Comparison of ENCODE assay signal across 20 cellular contexts in genomic region chr14:77601846-77602609, GRCh38. TPM values are rescaled to one million over a fixed set of nuclear protein-coding genes. Genes with fewer than 3 reads are reported as not detected.
DNase-seq lines count a peak whose midpoint lies in the region; ATAC-seq and TF ChIP-seq lines count a peak whose summit lies in the region.
"Had no signal": no experiment of that assay in that cellular context is flagged by ENCODE, and none has a peak within 500 bp of the region (broad histone marks: within the 10 kb centered on the region; RNA-seq: fewer than 3 reads in every experiment).

No MANE protein-coding gene starts in this region.

- H3F3A ChIP-seq in PC-3 (ENCODE audit: low read length, unreplicated experiment) = no peaks in the 10 kb centered on the region

- DNase-seq in EH (ENCODE audit: low read depth) = peak; percentile 62
- DNase-seq in PC-3 = peak; percentile 38
- DNase-seq in progenitor cell of endocrine pancreas (ENCODE audit: low spot score, unreplicated experiment) = no peak
- no peak for DNase-seq in mesendoderm
- DNase-seq in activated CD4-positive, alpha-beta T cell treated with anti-CD3 and anti-CD28 coated beads, Interleukin-2, amount 10 ng/mL, durations not matched to agents 24 days and 14 days = no peak
- no peak for DNase-seq in colonic mucosa
- DNase-seq: amygdala; C1 segment of cervical spinal cord; DMS79; left ventricle myocardium superior; NCI-H1436; nephron progenitor cell; stimulated activated CD4-positive, alpha-beta T cell treated with anti-CD3 and anti-CD28 coated beads, Interleukin-12 subunit alpha, Interleukin-12 subunit beta, amount 100 ng/mL, for 4 hours; WERI-Rb-1 had no signal

- peaks cover 11% of the 10 kb centered on the region for H3K79me1 ChIP-seq in mesendoderm (ENCODE audit: low read length)

- H3K4me3 ChIP-seq in PC-3 (ENCODE audit: low read length) = no peak overlapping the region
- H3K4me3 ChIP-seq in esophagus (ENCODE audit: low read depth in 1 of 2, low read length in 2 of 2) = no peak overlapping the region
- H3K4me3 ChIP-seq in mesendoderm (ENCODE audit: low read length) = no peak overlapping the region
- H3K4me3 ChIP-seq in colonic mucosa = no peak overlapping the region
- H3K4me3 ChIP-seq: gastroesophageal sphincter, HAP-1, tibial nerve had no signal

- H3K9me3 ChIP-seq in PC-3 (ENCODE audit: low read length) (no peaks in the 10 kb centered on the region), esophagus (ENCODE audit: control insufficient read depth in 2 of 2, insufficient read depth in 1 of 2, low read depth in 1 of 2, low read length in 1 of 2) (no peaks in the 10 kb centered on the region), colonic mucosa (no peaks in the 10 kb centered on the region)
- H3K9me3 ChIP-seq: gastroesophageal sphincter, HAP-1, tibial nerve had no signal

- no peak for ATAC-seq in PC-3
- ATAC-seq: gastroesophageal sphincter; left ventricle myocardium superior; stimulated activated effector memory CD8-positive, alpha-beta T cell treated with anti-CD3 and anti-CD28 coated beads, Interleukin-12 subunit alpha, Interleukin-12 subunit beta, amount 100 ng/mL, for 72 hours had no signal

- H3K27me3 Mint-ChIP-seq in progenitor cell of endocrine pancreas = no peaks in the 10 kb centered on the region
- no peaks in the 10 kb centered on the region for H3K27me3 Mint-ChIP-seq in activated CD4-positive, alpha-beta T cell treated with anti-CD3 and anti-CD28 coated beads, Interleukin-2, amount 10 ng/mL, durations not matched to agents 24 days and 14 days

- H3K9me2 ChIP-seq in PC-3 (replicated peaks; ENCODE audit: low read length) = no peaks in the 10 kb centered on the region

- no peak overlapping the region for H2AFZ ChIP-seq in PC-3 (ENCODE audit: low read length)

- H2BK5ac ChIP-seq in mesendoderm (ENCODE audit: low read length) = no peak overlapping the region

- intact Hi-C loops in PC-3 (cut with micrococcal nuclease) = no loop called here
- intact Hi-C loops in activated CD4-positive, alpha-beta T cell treated with anti-CD3 and anti-CD28 coated beads, Interleukin-2, amount 10 ng/mL, durations not matched to agents 24 days and 14 days (cut with micrococcal nuclease) = no loop called here
- intact Hi-C loops in colonic mucosa (cut with DNase I) = no loop called here

- H3K36me3 Mint-ChIP-seq in progenitor cell of endocrine pancreas (ENCODE audit: insufficient read depth) = peaks cover 8% of the 10 kb centered on the region
- peaks cover under 1% of the 10 kb centered on the region for H3K36me3 Mint-ChIP-seq in activated CD4-positive, alpha-beta T cell treated with anti-CD3 and anti-CD28 coated beads, Interleukin-2, amount 10 ng/mL, durations not matched to agents 24 days and 14 days (ENCODE audit: low read depth)

- no peak overlapping the region for H2BK120ac ChIP-seq in mesendoderm (ENCODE audit: low read depth, low read length)

- H3K9me3 Mint-ChIP-seq in progenitor cell of endocrine pancreas (ENCODE audit: low read depth) = peaks cover 4% of the 10 kb centered on the region
- H3K9me3 Mint-ChIP-seq in activated CD4-positive, alpha-beta T cell treated with anti-CD3 and anti-CD28 coated beads, Interleukin-2, amount 10 ng/mL, durations not matched to agents 24 days and 14 days = no peaks in the 10 kb centered on the region
- H3K9me3 Mint-ChIP-seq: activated T-helper 2 cell treated with anti-CD3 and anti-CD28 coated beads, Interferon-gamma antibody, Interleukin-2, Interleukin-4, amounts not matched to agents 10 μg/mL and 5 μg/mL and 100 μg/mL, durations not matched to agents 14 hours and 24 hours and 36 hours; stimulated activated effector memory CD8-positive, alpha-beta T cell treated with anti-CD3 and anti-CD28 coated beads, Interleukin-12 subunit alpha, Interleukin-12 subunit beta, amount 100 ng/mL, for 72 hours had no signal

- H3K18ac ChIP-seq in mesendoderm (ENCODE audit: low read length) = no peak overlapping the region

- no peak overlapping the region for H3K4ac ChIP-seq in mesendoderm (ENCODE audit: low read depth, low read length)

- BruUV-seq in PC-3 (replicated peaks; lab: Mats Ljungman, UMichigan) = no TSS peak

- no peak overlapping the region for H3K23ac ChIP-seq in mesendoderm (ENCODE audit: low read length)

- CTCF ChIA-PET in PC-3 (lab: Charles Lee) = no interaction called here

- H3K36me3 ChIP-seq in PC-3 (ENCODE audit: low read depth, low read length) (peaks cover 2% of the 10 kb centered on the region; the same call in 1 of the 2 replicates), esophagus (ENCODE audit: control insufficient read depth in 2 of 2, insufficient read depth in 2 of 2, low read length in 1 of 2) (no peaks in the 10 kb centered on the region), mesendoderm (ENCODE audit: control insufficient read depth, insufficient read depth, low read length) (no peaks in the 10 kb centered on the region), colonic mucosa (no peaks in the 10 kb centered on the region)
- H3K36me3 ChIP-seq: gastroesophageal sphincter, HAP-1, WERI-Rb-1 had no signal

- no peak overlapping the region for H3K9ac ChIP-seq in PC-3 (ENCODE audit: low read length)
- H3K9ac ChIP-seq in mesendoderm (ENCODE audit: low read length) = no peak overlapping the region
- no peak overlapping the region for H3K9ac ChIP-seq in colonic mucosa (ENCODE audit: low read depth in 2 of 2, low read length in 2 of 2)

- H3K27ac Mint-ChIP-seq in progenitor cell of endocrine pancreas = peak overlapping the region; percentile 62
- H3K27ac Mint-ChIP-seq in activated CD4-positive, alpha-beta T cell treated with anti-CD3 and anti-CD28 coated beads, Interleukin-2, amount 10 ng/mL, durations not matched to agents 24 days and 14 days = no peak overlapping the region
- H3K27ac Mint-ChIP-seq: activated T-helper 2 cell treated with anti-CD3 and anti-CD28 coated beads, Interferon-gamma antibody, Interleukin-2, Interleukin-4, amounts not matched to agents 10 μg/mL and 5 μg/mL and 100 μg/mL, durations not matched to agents 14 hours and 24 hours and 36 hours; nephron progenitor cell; stimulated activated effector memory CD8-positive, alpha-beta T cell treated with anti-CD3 and anti-CD28 coated beads, Interleukin-12 subunit alpha, Interleukin-12 subunit beta, amount 100 ng/mL, for 72 hours had no signal

- WGBS in esophagus, 2 donors = 88 to 92% methylated on average over 12 of the region's 12 CpGs
- WGBS in mesendoderm (ENCODE audit: extremely low coverage, insufficient coverage, low lambda C conversion rate) = no CpG with 5 or more reads among the region's 12 CpGs

- no peak overlapping the region for H2AK5ac ChIP-seq in mesendoderm (ENCODE audit: low read length)

- H3K4me3 Mint-ChIP-seq in progenitor cell of endocrine pancreas (ENCODE audit: low read depth) = no peak overlapping the region
- H3K4me3 Mint-ChIP-seq in activated CD4-positive, alpha-beta T cell treated with anti-CD3 and anti-CD28 coated beads, Interleukin-2, amount 10 ng/mL, durations not matched to agents 24 days and 14 days = no peak overlapping the region
- H3K4me3 Mint-ChIP-seq: nephron progenitor cell; stimulated activated effector memory CD8-positive, alpha-beta T cell treated with anti-CD3 and anti-CD28 coated beads, Interleukin-12 subunit alpha, Interleukin-12 subunit beta, amount 100 ng/mL, for 72 hours had no signal

- no peak overlapping the region for H4K5ac ChIP-seq in mesendoderm (ENCODE audit: low read length)

- no peak overlapping the region for H3K4me2 ChIP-seq in PC-3 (ENCODE audit: low read length)
- no peak overlapping the region for H3K4me2 ChIP-seq in mesendoderm (ENCODE audit: low read length)

- TF ChIP-seq CTCF in PC-3 (conservative IDR thresholded peaks at IDR 0.05; ENCODE audit: low read depth, low read length) (no peak), progenitor cell of endocrine pancreas (IDR thresholded peaks at IDR 0.05; ENCODE audit: unreplicated experiment) (no peak), colonic mucosa (IDR thresholded peaks at IDR 0.05) (no peak)

- H3K27me3 ChIP-seq in PC-3 (ENCODE audit: low read length) (no peaks in the 10 kb centered on the region), esophagus (ENCODE audit: control insufficient read depth in 1 of 2, insufficient read depth in 2 of 2, low read length in 2 of 2) (no peaks in the 10 kb centered on the region), mesendoderm (ENCODE audit: insufficient read depth, low read length, poor library complexity) (no peaks in the 10 kb centered on the region), colonic mucosa (no peaks in the 10 kb centered on the region)
- H3K27me3 ChIP-seq: gastroesophageal sphincter, tibial nerve had no signal

- H3K56ac ChIP-seq in mesendoderm (ENCODE audit: low read length) = no peak overlapping the region

- POLR2A ChIA-PET in PC-3 (lab: Charles Lee; ENCODE audit: unreplicated experiment) = interaction anchor here (0.7 kb wide), 1 partner anchor 9 kb away, joined by 3 read pairs; no protein-coding TSS in a partner anchor

- H3K4me1 ChIP-seq in PC-3 (ENCODE audit: insufficient read depth, low read length) = no peaks in the 10 kb centered on the region
- H3K4me1 ChIP-seq in esophagus (ENCODE audit: control insufficient read depth in 2 of 2, insufficient read depth in 2 of 2, low read length in 1 of 2) = no peaks in the 10 kb centered on the region
- no peaks in the 10 kb centered on the region for H3K4me1 ChIP-seq in mesendoderm (ENCODE audit: control insufficient read depth, low read depth, low read length)
- peaks cover 14% of the 10 kb centered on the region for H3K4me1 ChIP-seq in colonic mucosa

- no peak overlapping the region for H3K27ac ChIP-seq in PC-3 (ENCODE audit: low read length)
- peak overlapping the region; percentile 70 to 84 for H3K27ac ChIP-seq in esophagus (ENCODE audit: low read depth in 2 of 2, low read length in 1 of 2)
- no peak overlapping the region for H3K27ac ChIP-seq in mesendoderm (ENCODE audit: low read depth, low read length)
- H3K27ac ChIP-seq in colonic mucosa = no peak overlapping the region
- H3K27ac ChIP-seq: gastroesophageal sphincter, tibial nerve, WERI-Rb-1 had no signal

- H3K79me2 ChIP-seq in PC-3 (ENCODE audit: low read length) (peaks cover 82% of the 10 kb centered on the region), mesendoderm (ENCODE audit: control insufficient read depth, insufficient read depth, low read length) (peaks cover 21% of the 10 kb centered on the region)

- no peak overlapping the region for H2BK15ac ChIP-seq in mesendoderm (replicated peaks; ENCODE audit: low read depth)

- no peak overlapping the region for H4K8ac ChIP-seq in mesendoderm (ENCODE audit: low read depth, low read length)

- peaks cover 52% of the 10 kb centered on the region for H3K4me1 Mint-ChIP-seq in progenitor cell of endocrine pancreas (ENCODE audit: low read depth)
- H3K4me1 Mint-ChIP-seq in activated CD4-positive, alpha-beta T cell treated with anti-CD3 and anti-CD28 coated beads, Interleukin-2, amount 10 ng/mL, durations not matched to agents 24 days and 14 days = peaks cover 54% of the 10 kb centered on the region

- no peaks in the 10 kb centered on the region for H4K20me1 ChIP-seq in PC-3 (ENCODE audit: low read length)

RNA-seq across cellular contexts. Expression of gene SPTLC2, which starts 14.4 kb away (rescaled TPM):
- total RNA-seq in PC-3 (2014; rRNA removed) = 25.6 and 27.6 TPM in 2 replicates
- 10 to 100 TPM; 14.1 to 16.3 TPM for polyA plus RNA-seq in esophagus
- total RNA-seq in progenitor cell of endocrine pancreas = 53.6 and 54.2 TPM in 2 replicates
- polyA plus RNA-seq in mesendoderm (2013, experiment 1 of 2) = 13.0 TPM
- polyA plus RNA-seq in mesendoderm (2013, experiment 2 of 2) = 12.6 TPM
- 26.6 and 28.3 TPM in 2 replicates for total RNA-seq in activated CD4-positive, alpha-beta T cell treated with anti-CD3 and anti-CD28 coated beads, Interleukin-2, amount 10 ng/mL, durations not matched to agents 24 days and 14 days
- 10 to 100 TPM; 68.3 to 70.1 TPM for total RNA-seq in colonic mucosa

Comparison
In these comparisons a context has a peak if more than half of its experiments do, and no peak if none do; other contexts are left out.
1. DNase-seq: peak in EH (single experiment) and PC-3 (single experiment); none in progenitor cell of endocrine pancreas (single experiment), mesendoderm (single experiment), activated CD4-positive, alpha-beta T cell treated with anti-CD3 and anti-CD28 coated beads, Interleukin-2, amount 10 ng/mL, durations not matched to agents 24 days and 14 days (single experiment) and colonic mucosa (single experiment).
2. H3K27ac ChIP-seq: peak in esophagus (2 of 2); none in PC-3 (single experiment), mesendoderm (single experiment) and colonic mucosa (single experiment).